ENCODE assay signal across 1 cellular context in genomic region chr12:25433581-25434325, GRCh38.
TF ChIP-seq lines count a peak whose summit lies in the region.

No MANE protein-coding gene starts in this region.

TF ChIP-seq in SK-N-SH treated with all-trans-retinoic acid at 6 μM for 48 hours, 23 proteins besides CTCF, POLR2A, EP300 and RAD21 (continued from another document):
- TF ChIP-seq GLIS3 (CRISPR knock-in tag; IDR thresholded peaks at IDR 0.05) (no peak), RARB (CRISPR knock-in tag; IDR thresholded peaks at IDR 0.05) (peak; percentile 29; the same call in 1 of the 2 replicates), ARNTL (CRISPR knock-in tag; IDR thresholded peaks at IDR 0.05; ENCODE audit: borderline replicate concordance, low read depth) (no peak), PPARA (CRISPR knock-in tag; IDR thresholded peaks at IDR 0.05; ENCODE audit: borderline replicate concordance) (no peak)
